8 cellular contexts compared by ENCODE assay signal in genomic region chr12:6735448-6736191, GRCh38. TPM values are rescaled to one million over a fixed set of nuclear protein-coding genes. Genes with fewer than 3 reads are reported as not detected.
A peak's percentile ranks its signal among the peaks of the same experiment; 100 is the strongest.
DNase-seq lines count a peak whose midpoint lies in the region; ATAC-seq and TF ChIP-seq lines count a peak whose summit lies in the region.

No MANE protein-coding gene starts in this region.

- H4K20me1 ChIP-seq in OCI-LY7 (ENCODE audit: insufficient read depth, low read length), result no peaks in the 10 kb centered on the region

- no peaks in the 10 kb centered on the region for H3K9me3 Mint-ChIP-seq in Caco-2 (ENCODE audit: unreplicated experiment)
- H3K9me3 Mint-ChIP-seq in activated naive CD8-positive, alpha-beta T cell (ENCODE audit: low read depth), result no peaks in the 10 kb centered on the region

- no peak overlapping the region for H4K91ac ChIP-seq in trophoblast cell (ENCODE audit: low read depth, low read length)

- H3K36me3 ChIP-seq in Caco-2 (ENCODE audit: control insufficient read depth, insufficient read depth, low read length) (no peaks in the 10 kb centered on the region), OCI-LY7 (ENCODE audit: insufficient read depth, low read length) (peaks cover 15% of the 10 kb centered on the region), trophoblast cell (ENCODE audit: control insufficient read depth in 1 of 2, insufficient read depth in 2 of 2, low read length in 2 of 2) (peaks cover 8 to 20% of the 10 kb centered on the region in 2 experiments)

- no peaks in the 10 kb centered on the region for H3K4me1 ChIP-seq in Caco-2
- H3K4me1 ChIP-seq in OCI-LY7 (ENCODE audit: insufficient read depth, low read length, poor library complexity, severe bottlenecking), result peaks cover under 1% of the 10 kb centered on the region
- H3K4me1 ChIP-seq in trophoblast cell (ENCODE audit: control insufficient read depth in 1 of 2, insufficient read depth in 2 of 2, low read length in 2 of 2), result no peaks in the 10 kb centered on the region

- H3K27ac ChIP-seq in OCI-LY7 (ENCODE audit: low read depth, low read length, poor library complexity, severe bottlenecking) (no peak overlapping the region), trophoblast cell (ENCODE audit: low read depth, low read length) (no peak overlapping the region)

- H2AFZ ChIP-seq in OCI-LY7 (ENCODE audit: low read length) (no peak overlapping the region), trophoblast cell (ENCODE audit: insufficient read depth, low read length, poor library complexity) (no peak overlapping the region)

- ATAC-seq in HG03280 (IDR thresholded peaks at IDR 0.05; ENCODE audit: unreplicated experiment) (peak; percentile 51), Right ventricle myocardium inferior (peak; percentile 80), HG03354 (IDR thresholded peaks at IDR 0.05; ENCODE audit: poor library complexity, severe bottlenecking, unreplicated experiment) (no peak), HG02981 (IDR thresholded peaks at IDR 0.05; ENCODE audit: unreplicated experiment) (no peak)

- H3K9me2 ChIP-seq in OCI-LY7 (ENCODE audit: insufficient read depth, low read length), result no peaks in the 10 kb centered on the region

- H3K18ac ChIP-seq in trophoblast cell (ENCODE audit: low read length), result no peak overlapping the region

- no peak overlapping the region for H2BK5ac ChIP-seq in trophoblast cell (ENCODE audit: low read depth, low read length, poor library complexity)

- H2AK5ac ChIP-seq in trophoblast cell (ENCODE audit: low read length), result no peak overlapping the region

- intact Hi-C loops in Caco-2 (cut with micrococcal nuclease; ENCODE audit: unreplicated experiment) (loop anchor here (1.0 kb wide), 4 partner anchors 18 to 100 kb away; partner anchors contain the start of gene MLF2), OCI-LY7 (cut with micrococcal nuclease; ENCODE audit: unreplicated experiment) (loop anchor here (1.0 kb wide), 1 partner anchor 44 kb away; no protein-coding TSS in a partner anchor), Right ventricle myocardium inferior (cut with DNase I) (loop anchor here (2.0 kb wide), 3 partner anchors 17 to 89 kb away; partner anchors contain the start of gene MLF2)

- no peak overlapping the region for H3K4me3 ChIP-seq in Caco-2 (ENCODE audit: low read depth, low read length)
- no peak overlapping the region for H3K4me3 ChIP-seq in OCI-LY7 (ENCODE audit: low read depth, low read length, poor library complexity, severe bottlenecking)
- H3K4me3 ChIP-seq in trophoblast cell (ENCODE audit: low read depth, low read length), result no peak overlapping the region

- POLR2A ChIA-PET in Caco-2 (lab: Charles Lee) (no interaction called here), OCI-LY7 (lab: Charles Lee) (interaction anchor here (1.0 kb wide), 1 partner anchor 15 kb away, joined by 6 read pairs; no protein-coding TSS in a partner anchor)

- no CpG with 5 or more reads among the region's 8 CpGs for WGBS in trophoblast cell (ENCODE audit: extremely low coverage, insufficient coverage, insufficient read length)

- no peak overlapping the region for H3K9ac ChIP-seq in trophoblast cell (ENCODE audit: low read length)

- no peaks in the 10 kb centered on the region for H3K36me3 Mint-ChIP-seq in Caco-2 (ENCODE audit: insufficient read depth, unreplicated experiment)
- H3K36me3 Mint-ChIP-seq in activated naive CD8-positive, alpha-beta T cell, result peaks cover 9% of the 10 kb centered on the region

- CTCF ChIA-PET in Caco-2 (lab: Charles Lee), result interaction anchor here (0.8 to 2.0 kb wide), 4 partner anchors 12 to 47 kb away, joined by 3 to 9 read pairs (median 5); partner anchors contain the start of genes COPS7A, MLF2 and ZNF384
- CTCF ChIA-PET in OCI-LY7 (lab: Charles Lee; ENCODE audit: unreplicated experiment), result no interaction called here

- H2BK12ac ChIP-seq in trophoblast cell (ENCODE audit: low read length), result no peak overlapping the region

- TF ChIP-seq CTCF in Caco-2 (IDR thresholded peaks at IDR 0.05; ENCODE audit: insufficient read depth in 1 of 2, low read depth in 1 of 2, low read length in 1 of 2, severe bottlenecking in 1 of 2, unreplicated experiment in 1 of 2), result peak; percentile 94
- peak; percentile 76 for TF ChIP-seq CTCF in OCI-LY7 (conservative IDR thresholded peaks at IDR 0.05; ENCODE audit: low read length)

- H3K23ac ChIP-seq in trophoblast cell (ENCODE audit: low read length), result no peak overlapping the region

- H2BK120ac ChIP-seq in trophoblast cell (ENCODE audit: insufficient read depth, low read length, poor library complexity), result no peak overlapping the region

- H4K12ac ChIP-seq in trophoblast cell (ENCODE audit: low read depth, low read length), result no peak overlapping the region

- peak overlapping the region; percentile 24 for H3K27ac Mint-ChIP-seq in Caco-2 (ENCODE audit: unreplicated experiment)
- H3K27ac Mint-ChIP-seq in activated naive CD8-positive, alpha-beta T cell, result peak overlapping the region; percentile 34

- no peak overlapping the region for H4K8ac ChIP-seq in trophoblast cell (ENCODE audit: low read depth, low read length)

- BruUV-seq in Caco-2 (replicated peaks; lab: Mats Ljungman, UMichigan) (no TSS peak), OCI-LY7 (replicated peaks; lab: Mats Ljungman, UMichigan) (no TSS peak)

- H3K9me3 ChIP-seq in Caco-2, result no peaks in the 10 kb centered on the region
- no peaks in the 10 kb centered on the region for H3K9me3 ChIP-seq in OCI-LY7 (ENCODE audit: low read length)
- H3K9me3 ChIP-seq in trophoblast cell (ENCODE audit: insufficient read depth, low read depth, low read length), result no peaks in the 10 kb centered on the region

- H3K4me2 ChIP-seq in OCI-LY7 (ENCODE audit: low read length), result no peak overlapping the region
- H3K4me2 ChIP-seq in trophoblast cell (ENCODE audit: low read length), result no peak overlapping the region

- no peak overlapping the region for H3K14ac ChIP-seq in trophoblast cell (ENCODE audit: low read length)

- no peak overlapping the region for H3K4me3 Mint-ChIP-seq in Caco-2 (ENCODE audit: unreplicated experiment)
- H3K4me3 Mint-ChIP-seq in activated naive CD8-positive, alpha-beta T cell, result no peak overlapping the region

- H3K4ac ChIP-seq in trophoblast cell (ENCODE audit: low read depth, low read length), result no peak overlapping the region

- no peaks in the 10 kb centered on the region for H3K79me2 ChIP-seq in OCI-LY7 (ENCODE audit: insufficient read depth, low read depth, low read length)
- no peaks in the 10 kb centered on the region for H3K79me2 ChIP-seq in trophoblast cell (ENCODE audit: control insufficient read depth, insufficient read depth, low read length, poor library complexity)

- H3K27me3 ChIP-seq in Caco-2 (replicated peaks; ENCODE audit: control insufficient read depth, insufficient read depth, low read length) (no peaks in the 10 kb centered on the region), trophoblast cell (ENCODE audit: insufficient read depth, low read length) (no peaks in the 10 kb centered on the region)

- no peaks in the 10 kb centered on the region for H3K79me1 ChIP-seq in trophoblast cell (ENCODE audit: low read length)

- H3K27me3 Mint-ChIP-seq in Caco-2 (ENCODE audit: insufficient read depth, unreplicated experiment), result no peaks in the 10 kb centered on the region
- H3K27me3 Mint-ChIP-seq in activated naive CD8-positive, alpha-beta T cell, result no peaks in the 10 kb centered on the region

- H3K4me1 Mint-ChIP-seq in Caco-2 (ENCODE audit: low read depth, unreplicated experiment), result peaks cover 8% of the 10 kb centered on the region
- peaks cover 6% of the 10 kb centered on the region for H3K4me1 Mint-ChIP-seq in activated naive CD8-positive, alpha-beta T cell (ENCODE audit: low read depth)

- peak; percentile 70 to 81 for DNase-seq in Caco-2
- peak; percentile 39 for DNase-seq in OCI-LY7 (ENCODE audit: low spot score)
- DNase-seq in Right ventricle myocardium inferior (ENCODE audit: missing footprints), result peak; percentile 82
- DNase-seq in trophoblast cell, result peak; percentile 48 to 72

RNA-seq across cellular contexts. Expression of gene COPS7A, which starts 11.8 kb away (rescaled TPM):
- total RNA-seq in Caco-2 (2022) (56.8 and 61.9 TPM in 2 replicates), OCI-LY7 (2022) (51.1 and 53.8 TPM in 2 replicates), Right ventricle myocardium inferior (83.1 TPM)
- 64.8 and 71.2 TPM in 2 replicates for total RNA-seq in OCI-LY7 (2014; rRNA removed; shearing (Covaris generic))
- polyA plus RNA-seq in trophoblast cell (2013), result 30.5 and 31.7 TPM in 2 replicates

RNA-seq across cellular contexts. Expression of gene MLF2, which starts 17.3 kb away (rescaled TPM):
- 303 and 309 TPM in 2 replicates for total RNA-seq in Caco-2 (2022)
- total RNA-seq in OCI-LY7 (2014; rRNA removed; shearing (Covaris generic)), result 87.3 and 96.2 TPM in 2 replicates
- total RNA-seq in OCI-LY7 (2022), result 79.7 and 81.3 TPM in 2 replicates
- 156 TPM for total RNA-seq in Right ventricle myocardium inferior
- polyA plus RNA-seq in trophoblast cell (2013), result 219 and 234 TPM in 2 replicates

RNA-seq across cellular contexts. Expression of gene PTMS, which starts 30.5 kb away (rescaled TPM):
- total RNA-seq in Caco-2 (2022) (264 and 285 TPM in 2 replicates), OCI-LY7 (2022) (9.8 and 11.8 TPM in 2 replicates), Right ventricle myocardium inferior (152 TPM)
- total RNA-seq in OCI-LY7 (2014; rRNA removed; shearing (Covaris generic)), result 6.3 and 7.8 TPM in 2 replicates
- 441 and 482 TPM in 2 replicates for polyA plus RNA-seq in trophoblast cell (2013)

RNA-seq across cellular contexts. Expression of gene PIANP, which starts 35.0 kb away (rescaled TPM):
- 0.37 and 0.48 TPM in 2 replicates for total RNA-seq in Caco-2 (2022)
- 0.98 and 1.2 TPM in 2 replicates for total RNA-seq in OCI-LY7 (2014; rRNA removed; shearing (Covaris generic))
- 15.2 and 15.4 TPM in 2 replicates for total RNA-seq in OCI-LY7 (2022)
- 0.27 TPM for total RNA-seq in Right ventricle myocardium inferior
- polyA plus RNA-seq in trophoblast cell (2013), result 0.06 and 0.14 TPM in 2 replicates

RNA-seq across cellular contexts. Expression of gene LAG3, which starts 36.7 kb away (rescaled TPM):
- total RNA-seq in Caco-2 (2022) (1.9 and 3.2 TPM in 2 replicates), OCI-LY7 (2022) (0.26 TPM in 1 of 2 replicates, not detected in the other), Right ventricle myocardium inferior (0.24 TPM)
- 0.19 and 0.62 TPM in 2 replicates for total RNA-seq in OCI-LY7 (2014; rRNA removed; shearing (Covaris generic))
- 0.29 and 0.37 TPM in 2 replicates for polyA plus RNA-seq in trophoblast cell (2013)

Comparison
In these comparisons a context has a peak if more than half of its experiments do, and no peak if none do; other contexts are left out.
1. ATAC-seq: peak in HG03280 (single experiment) and Right ventricle myocardium inferior (single experiment); none in HG03354 (single experiment) and HG02981 (single experiment).
2. RNA of gene PTMS, which starts 30.5 kb away (total RNA-seq): 264 to 285 TPM in Caco-2 and 152 TPM in Right ventricle myocardium inferior (single experiment); 6.3 to 11.8 TPM in OCI-LY7; every median in the first group is over 10 times any median in the second.
3. Peak in every context shown above with its lines, with median percentiles within 50 percentile points of each other: DNase-seq.